ENCODE assay signal across 1 cellular context in the genomic region with DNA sequence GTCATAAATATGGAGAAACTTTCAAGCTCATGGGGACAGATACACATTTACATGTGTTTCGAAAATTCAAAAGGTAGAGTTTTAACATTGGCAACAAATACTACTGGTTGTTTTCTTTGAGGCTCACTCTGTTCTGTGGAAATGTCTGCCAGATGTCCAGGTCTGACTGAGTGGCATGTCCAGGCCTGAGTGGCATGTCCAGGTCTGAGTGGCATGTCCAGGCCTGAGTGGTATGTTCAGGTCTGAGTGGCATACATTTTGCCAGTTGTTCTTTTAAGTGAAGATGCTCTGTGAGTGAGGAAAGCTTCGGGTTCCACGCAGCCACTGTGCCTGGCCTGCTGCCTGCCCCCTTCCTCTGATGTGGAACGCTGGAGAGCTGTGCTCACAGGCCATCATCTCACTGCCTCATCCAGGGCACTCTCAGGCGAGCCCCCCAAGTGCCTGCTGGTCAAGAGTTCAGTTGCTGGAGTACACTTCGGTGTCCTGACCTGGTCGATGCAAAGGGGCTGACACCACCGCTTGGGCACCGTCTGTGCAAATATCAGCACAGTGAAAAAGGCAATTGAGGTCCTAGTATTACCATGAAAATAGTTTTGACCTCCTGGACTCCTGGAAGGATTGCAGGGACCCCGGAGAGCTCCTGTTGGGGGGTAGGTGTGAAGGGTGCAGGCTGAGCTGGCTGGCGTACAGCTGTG.
TF ChIP-seq lines count a peak whose summit lies in the region.

No MANE protein-coding gene starts in this region.

TF ChIP-seq in H1, 55 proteins besides CTCF, POLR2A, EP300 and RAD21:
- TF ChIP-seq NRF1 (IDR thresholded peaks at IDR 0.05; ENCODE audit: low read depth, low read length): no peak
- TF ChIP-seq GABPA (IDR thresholded peaks at IDR 0.05; ENCODE audit: borderline replicate concordance, insufficient read depth, low read length): no peak
- no peak for TF ChIP-seq CHD2 (IDR thresholded peaks at IDR 0.05; ENCODE audit: low read length)
- no peak for TF ChIP-seq BCL11A (IDR thresholded peaks at IDR 0.05; ENCODE audit: low read depth in 2 of 2, low read length in 2 of 2)
- TF ChIP-seq, protein P1, sequence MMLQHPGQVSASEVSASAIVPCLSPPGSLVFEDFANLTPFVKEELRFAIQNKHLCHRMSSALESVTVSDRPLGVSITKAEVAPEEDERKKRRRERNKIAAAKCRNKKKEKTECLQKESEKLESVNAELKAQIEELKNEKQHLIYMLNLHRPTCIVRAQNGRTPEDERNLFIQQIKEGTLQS (IDR thresholded peaks at IDR 0.05; ENCODE audit: insufficient read depth, low read depth, low read length): no peak
- TF ChIP-seq CEBPB (IDR thresholded peaks at IDR 0.05; ENCODE audit: low read depth, low read length): no peak
- no peak for TF ChIP-seq NANOG (IDR thresholded peaks at IDR 0.05; ENCODE audit: insufficient read depth, low read depth, low read length, poor library complexity, severe bottlenecking)
- TF ChIP-seq SUZ12 (IDR thresholded peaks at IDR 0.05; ENCODE audit: low read length): no peak
- no peak for TF ChIP-seq BACH1 (IDR thresholded peaks at IDR 0.05; ENCODE audit: low read length)
- TF ChIP-seq RNF2 (IDR thresholded peaks at IDR 0.05; ENCODE audit: borderline replicate concordance, low read depth, low read length, missing control alignments, poor library complexity, severe bottlenecking): no peak
- no peak for TF ChIP-seq FOSL1 (IDR thresholded peaks at IDR 0.05; ENCODE audit: insufficient read depth, low read depth, low read length)
